24 cellular contexts compared by ENCODE assay signal in genomic region chr17:19486351-19487008, GRCh38. TPM values are rescaled to one million over a fixed set of nuclear protein-coding genes. Genes with fewer than 3 reads are reported as not detected.
DNase-seq lines count a peak whose midpoint lies in the region; ATAC-seq, FAIRE-seq and TF ChIP-seq lines count a peak whose summit lies in the region.
"Had no signal": no experiment of that assay in that cellular context is flagged by ENCODE, and none has a peak within 500 bp of the region (broad histone marks: within the 10 kb centered on the region; RNA-seq: fewer than 3 reads in every experiment).

No MANE protein-coding gene starts in this region.

- no peaks in the 10 kb centered on the region for H3K4me1 Mint-ChIP-seq in endothelial cell (ENCODE audit: unreplicated experiment)
- H3K4me1 Mint-ChIP-seq: activated naive CD8-positive, alpha-beta T cell treated with anti-CD3 and anti-CD28 coated beads for 36 hours; memory B cell; naive B cell had no signal

- H3K56ac ChIP-seq in mesendoderm (ENCODE audit: low read length): peak overlapping the region; percentile 42

- H3K9me3 Mint-ChIP-seq in endothelial cell (ENCODE audit: unreplicated experiment): no peaks in the 10 kb centered on the region
- H3K9me3 Mint-ChIP-seq: activated CD4-positive, alpha-beta memory T cell treated with anti-CD3 and anti-CD28 coated beads for 36 hours; activated naive CD8-positive, alpha-beta T cell treated with anti-CD3 and anti-CD28 coated beads for 36 hours; memory B cell; type B pancreatic cell had no signal

- H2BK120ac ChIP-seq in mesendoderm (ENCODE audit: low read depth, low read length): no peak overlapping the region

- no peak overlapping the region for H3K9ac ChIP-seq in mesendoderm (ENCODE audit: low read length)
- H3K9ac ChIP-seq: BLaER1 treated with 17β-estradiol and CSF1 and Interleukin-3, amounts not matched to agents 10 nM and 100 nM had no signal

- H3K4me1 ChIP-seq in mesendoderm (ENCODE audit: control insufficient read depth, low read depth, low read length): peaks cover 3% of the 10 kb centered on the region
- H3K4me1 ChIP-seq in spleen: no peaks in the 10 kb centered on the region
- H3K4me1 ChIP-seq in gastrocnemius medialis: no peaks in the 10 kb centered on the region

- no peaks in the 10 kb centered on the region for H3K27me3 ChIP-seq in mesendoderm (ENCODE audit: insufficient read depth, low read length, poor library complexity)
- peaks cover 0 to 6% (median 0%) of the 10 kb centered on the region in 7 donors for H3K27me3 ChIP-seq in spleen (replicated peaks in 1 of 7)
- no peaks in the 10 kb centered on the region for H3K27me3 ChIP-seq in gastrocnemius medialis
- H3K27me3 ChIP-seq: BLaER1 treated with 17β-estradiol and CSF1 and Interleukin-3, amounts not matched to agents 10 nM and 100 nM had no signal

- H3K36me3 Mint-ChIP-seq in endothelial cell (ENCODE audit: low read depth, unreplicated experiment): no peaks in the 10 kb centered on the region
- H3K36me3 Mint-ChIP-seq: activated CD4-positive, alpha-beta memory T cell treated with anti-CD3 and anti-CD28 coated beads for 36 hours; activated naive CD8-positive, alpha-beta T cell treated with anti-CD3 and anti-CD28 coated beads for 36 hours; memory B cell; naive B cell; type B pancreatic cell had no signal

- no peak overlapping the region for H3K4ac ChIP-seq in mesendoderm (ENCODE audit: low read depth, low read length)

- intact Hi-C loops in spleen (cut with DNase I; ENCODE audit: low total_unique reads) (no loop called here), gastrocnemius medialis (cut with DNase I; ENCODE audit: low total_unique reads) (no loop called here)

- no peak overlapping the region for H2BK5ac ChIP-seq in mesendoderm (ENCODE audit: low read length)

- ATAC-seq in gastrocnemius medialis: no peak

- no peak for TF ChIP-seq POLR2A in spleen (IDR thresholded peaks at IDR 0.05)
- TF ChIP-seq POLR2A in gastrocnemius medialis (IDR thresholded peaks at IDR 0.05): no peak

- H3K23ac ChIP-seq in mesendoderm (ENCODE audit: low read length): no peak overlapping the region

- DNase-seq in HTR-8/SVneo (ENCODE audit: insufficient read length, low spot score): no peak
- DNase-seq in endothelial cell (ENCODE audit: low spot score): no peak
- no peak for DNase-seq in mesendoderm
- DNase-seq in spleen: peak; percentile 36
- DNase-seq in gastrocnemius medialis: no peak
- DNase-seq in DMS79 (lab: John Stamatoyannopoulos, UW): no peak
- no peak for DNase-seq in CD1c-positive myeloid dendritic cell (ENCODE audit: extremely low spot score)
- no peak for DNase-seq in NCI-H226
- DNase-seq: ACHN; activated CD4-positive, alpha-beta memory T cell treated with anti-CD3 and anti-CD28 coated beads for 36 hours; activated naive CD8-positive, alpha-beta T cell treated with anti-CD3 and anti-CD28 coated beads for 36 hours; COR-L47; Karpas-422; naive B cell; NCI-H146; NCI-H2171; NCI-H524; small intestine; stimulated activated CD4-positive, alpha-beta T cell treated with anti-CD3 and anti-CD28 coated beads, Interleukin-2, amount 100 ng/mL, for 24 hours had no signal

- H4K5ac ChIP-seq in mesendoderm (ENCODE audit: low read length): no peak overlapping the region

- TF ChIP-seq CTCF in endothelial cell (IDR thresholded peaks at IDR 0.05; ENCODE audit: unreplicated experiment) (no peak), spleen (IDR thresholded peaks at IDR 0.05 in 8 of 11, conservative IDR thresholded peaks at IDR 0.05 in 3 of 11) (no peak), gastrocnemius medialis (IDR thresholded peaks at IDR 0.05 in 4 of 5, conservative IDR thresholded peaks at IDR 0.05 in 1 of 5) (no peak)

- no peak overlapping the region for H3K18ac ChIP-seq in mesendoderm (ENCODE audit: low read length)

- no peak overlapping the region for H3K27ac ChIP-seq in mesendoderm (ENCODE audit: low read depth, low read length)
- no peak overlapping the region for H3K27ac ChIP-seq in spleen
- peak overlapping the region in 1 of 4 donors; percentile 24 for H3K27ac ChIP-seq in gastrocnemius medialis
- H3K27ac ChIP-seq: BLaER1 treated with 17β-estradiol and CSF1 and Interleukin-3, amounts not matched to agents 10 nM and 100 nM; SK-N-MC had no signal

- no peak overlapping the region for H2BK15ac ChIP-seq in mesendoderm (replicated peaks; ENCODE audit: low read depth)

- H3K79me2 ChIP-seq in mesendoderm (ENCODE audit: control insufficient read depth, insufficient read depth, low read length): no peaks in the 10 kb centered on the region

- peaks cover 9% of the 10 kb centered on the region for H3K27me3 Mint-ChIP-seq in endothelial cell (ENCODE audit: unreplicated experiment)
- H3K27me3 Mint-ChIP-seq: type B pancreatic cell had no signal

- in situ Hi-C loops in gastrocnemius medialis (cut with MboI; ENCODE audit: low sequenced_read_pairs in 4 of 4): no loop called here

- H3K27ac Mint-ChIP-seq in endothelial cell (ENCODE audit: unreplicated experiment): no peak overlapping the region
- H3K27ac Mint-ChIP-seq: activated CD4-positive, alpha-beta memory T cell treated with anti-CD3 and anti-CD28 coated beads for 36 hours; activated naive CD8-positive, alpha-beta T cell treated with anti-CD3 and anti-CD28 coated beads for 36 hours; memory B cell had no signal

- no peaks in the 10 kb centered on the region for H3K9me3 ChIP-seq in spleen
- H3K9me3 ChIP-seq in gastrocnemius medialis: no peaks in the 10 kb centered on the region
- H3K9me3 ChIP-seq: BLaER1 treated with 17β-estradiol and CSF1 and Interleukin-3, amounts not matched to agents 10 nM and 100 nM had no signal

- H3K4me2 ChIP-seq in mesendoderm (ENCODE audit: low read length): no peak overlapping the region

- peak; percentile 86 for FAIRE-seq in HTR-8/SVneo (lab: Jason Lieb, UNC)
- FAIRE-seq: kidney, small intestine had no signal

- H4K8ac ChIP-seq in mesendoderm (ENCODE audit: low read depth, low read length): no peak overlapping the region

- H3K4me3 ChIP-seq in mesendoderm (ENCODE audit: low read length): no peak overlapping the region
- no peak overlapping the region for H3K4me3 ChIP-seq in spleen
- no peak overlapping the region for H3K4me3 ChIP-seq in gastrocnemius medialis
- H3K4me3 ChIP-seq: BLaER1 treated with 17β-estradiol and CSF1 and Interleukin-3, amounts not matched to agents 10 nM and 100 nM; SK-N-MC had no signal

- no peaks in the 10 kb centered on the region for H3K36me3 ChIP-seq in mesendoderm (ENCODE audit: control insufficient read depth, insufficient read depth, low read length)
- H3K36me3 ChIP-seq in spleen: no peaks in the 10 kb centered on the region
- H3K36me3 ChIP-seq in gastrocnemius medialis: no peaks in the 10 kb centered on the region
- H3K36me3 ChIP-seq: BLaER1 treated with 17β-estradiol and CSF1 and Interleukin-3, amounts not matched to agents 10 nM and 100 nM had no signal

- peak overlapping the region; percentile 82 for H2AK5ac ChIP-seq in mesendoderm (ENCODE audit: low read length)

- no peaks in the 10 kb centered on the region for H3K79me1 ChIP-seq in mesendoderm (ENCODE audit: low read length)

- H3K4me3 Mint-ChIP-seq in endothelial cell (ENCODE audit: unreplicated experiment): peak overlapping the region; percentile 18
- H3K4me3 Mint-ChIP-seq: activated CD4-positive, alpha-beta memory T cell treated with anti-CD3 and anti-CD28 coated beads for 36 hours; activated naive CD8-positive, alpha-beta T cell treated with anti-CD3 and anti-CD28 coated beads for 36 hours; memory B cell had no signal

- no CpG with 5 or more reads among the region's 13 CpGs for WGBS in mesendoderm (ENCODE audit: extremely low coverage, insufficient coverage, low lambda C conversion rate)
- WGBS in spleen, 5 donors: 95 to 97% (median 96%) methylated on average over 13 of the region's 13 CpGs

RNA-seq across cellular contexts. Expression of gene SLC47A1, which starts 47.2 kb away (rescaled TPM):
- 6.8 TPM for total RNA-seq in endothelial cell (ENCODE audit: unreplicated experiment)
- 4.6 TPM for polyA plus RNA-seq in mesendoderm (2013, experiment 1 of 2)
- 4.6 TPM for polyA plus RNA-seq in mesendoderm (2013, experiment 2 of 2)
- 10 to 100 TPM in 2 of 7 donors, 1 to 10 TPM in 5; 3.6 to 23.0 (median 6.0) TPM for total RNA-seq in spleen
- 1 to 10 TPM; 1.2 to 2.4 (median 1.2) TPM for polyA plus RNA-seq in spleen
- total RNA-seq in gastrocnemius medialis: 100 to 1,000 TPM in 3 of 4 donors, 10 to 100 TPM in 1; 34.2 to 257 (median 133) TPM
- total RNA-seq: activated naive CD8-positive, alpha-beta T cell treated with anti-CD3 and anti-CD28 coated beads for 36 hours had no signal
